ENCODE assay signal across 1 cellular context in genomic region chr1:34923490-34923889, GRCh38.
TF ChIP-seq lines count a peak whose summit lies in the region.

No MANE protein-coding gene starts in this region.

TF ChIP-seq in SK-N-SH, 30 proteins besides CTCF, POLR2A, EP300 and RAD21 (continued from another document):
- TF ChIP-seq REST (IDR thresholded peaks at IDR 0.05; ENCODE audit: low read depth, low read length), result no peak
